13 cellular contexts compared by ENCODE assay signal in genomic region chr17:57032343-57032742, GRCh38. TPM values are rescaled to one million over a fixed set of nuclear protein-coding genes. Genes with fewer than 3 reads are reported as not detected.
DNase-seq lines count a peak whose midpoint lies in the region; ATAC-seq and TF ChIP-seq lines count a peak whose summit lies in the region.
"Had no signal": no experiment of that assay in that cellular context is flagged by ENCODE, and none has a peak within 500 bp of the region (broad histone marks: within the 10 kb centered on the region; RNA-seq: fewer than 3 reads in every experiment).

No MANE protein-coding gene starts in this region.

- H3K27me3 ChIP-seq in heart left ventricle (peaks cover 0 to 11% (median 0%) of the 10 kb centered on the region in 9 donors), prostate gland (replicated peaks; ENCODE audit: insufficient read depth) (no peaks in the 10 kb centered on the region), right lobe of liver (no peaks in the 10 kb centered on the region)

- H3K36me3 ChIP-seq in heart left ventricle: no peaks in the 10 kb centered on the region
- H3K36me3 ChIP-seq in prostate gland: no peaks in the 10 kb centered on the region
- no peaks in the 10 kb centered on the region for H3K36me3 ChIP-seq in right lobe of liver

- H3K4me1 ChIP-seq in heart left ventricle (peaks cover 0 to 41% (median 13%) of the 10 kb centered on the region in 12 donors), prostate gland (replicated peaks) (peaks cover 27% of the 10 kb centered on the region), right lobe of liver (peaks cover 0 to 20% (median 5%) of the 10 kb centered on the region in 4 donors)

- no peak for TF ChIP-seq CTCF in heart left ventricle (IDR thresholded peaks at IDR 0.05)
- no peak for TF ChIP-seq CTCF in prostate gland (IDR thresholded peaks at IDR 0.05)
- TF ChIP-seq CTCF in right lobe of liver (IDR thresholded peaks at IDR 0.05): no peak

- intact Hi-C loops in heart left ventricle (cut with DNase I): loop anchor here in 3 of 10 donors (2.0 to 5.0 kb wide), 3 partner anchors 52 to 75 kb away; partner anchors contain the start of gene AKAP1 (in 1 of the 3)
- intact Hi-C loops in prostate gland (cut with DNase I): loop anchor here (5.0 kb wide), 1 partner anchor 55 kb away; the partner anchor contains the start of gene AKAP1
- intact Hi-C loops in right lobe of liver (cut with DNase I): no loop called here

- no peak for TF ChIP-seq POLR2A in heart left ventricle (IDR thresholded peaks at IDR 0.05)
- no peak for TF ChIP-seq POLR2A in prostate gland (IDR thresholded peaks at IDR 0.05)
- no peak for TF ChIP-seq POLR2A in right lobe of liver (IDR thresholded peaks at IDR 0.05)

- WGBS in heart left ventricle, 4 donors: 40 to 61% (median 44%) methylated on average over 8 of the region's 8 CpGs
- WGBS in prostate gland: 10% methylated on average over 8 of the region's 8 CpGs
- WGBS in right lobe of liver (ENCODE audit: insufficient coverage, low coverage, low lambda C conversion rate, missing lambda C conversion rate): 84% methylated on average over 8 of the region's 8 CpGs

- DNase-seq in DMS79 (lab: John Stamatoyannopoulos, UW) (peak; percentile 55), NCI-H510A (lab: John Stamatoyannopoulos, UW) (peak; percentile 58), heart left ventricle (peak in 4 of 5 donors; percentile 39 to 68 (median 49)), prostate gland (ENCODE audit: low spot score) (peak; percentile 80), D341Med (ENCODE audit: low spot score) (no peak), right lobe of liver (no peak)
- DNase-seq: activated CD8-positive, alpha-beta memory T cell treated with anti-CD3 and anti-CD28 coated beads, Interleukin-2, amount 50 U/mL, for 48 hours; hippocampal formation; IMR-90; NCI-H226 had no signal

- ATAC-seq in heart left ventricle (peak; percentile 56 to 79 (median 70)), GM19023 (IDR thresholded peaks at IDR 0.05; ENCODE audit: unreplicated experiment) (no peak), HG02938 (IDR thresholded peaks at IDR 0.05; ENCODE audit: unreplicated experiment) (no peak), right lobe of liver (no peak)
- ATAC-seq: HCT116 had no signal

- H3K9me3 ChIP-seq in heart left ventricle (peaks cover 0 to 10% (median 1%) of the 10 kb centered on the region in 12 donors), prostate gland (no peaks in the 10 kb centered on the region), right lobe of liver (no peaks in the 10 kb centered on the region)

- H3K4me3 ChIP-seq in heart left ventricle: no peak overlapping the region
- H3K4me3 ChIP-seq in prostate gland: no peak overlapping the region
- H3K4me3 ChIP-seq in right lobe of liver: no peak overlapping the region

- H3K27ac ChIP-seq in heart left ventricle: peak overlapping the region; percentile 43 to 95 (median 84)
- peak overlapping the region; percentile 79 to 89 for H3K27ac ChIP-seq in prostate gland
- H3K27ac ChIP-seq in right lobe of liver: no peak overlapping the region

RNA-seq across cellular contexts. Expression of gene AKAP1, which starts 52.7 kb away (rescaled TPM):
- total RNA-seq in heart left ventricle: 100 to 1,000 TPM in 8 of 9 donors, 10 to 100 TPM in 1; 77.4 to 240 (median 133) TPM
- 10 to 100 TPM; 55.8 to 63.4 TPM for polyA plus RNA-seq in heart left ventricle
- total RNA-seq in prostate gland: 100 to 1,000 TPM in 1 of 2 donors, 10 to 100 TPM in 1; 61.7 to 124 TPM
- total RNA-seq in right lobe of liver: 10 to 100 TPM; 31.2 to 58.5 (median 43.1) TPM

RNA-seq across cellular contexts. Expression of gene SCPEP1, which starts 54.4 kb away (rescaled TPM):
- total RNA-seq in heart left ventricle (100 to 1,000 TPM in 1 of 9 donors, 10 to 100 TPM in 8; 39.8 to 162 (median 58.0) TPM), prostate gland (100 to 1,000 TPM; 103 to 182 TPM), right lobe of liver (10 to 100 TPM in 5 of 6 experiments, 1 to 10 TPM in 1; 9.2 to 35.4 (median 24.8) TPM)
- 10 to 100 TPM; 31.9 to 99.7 TPM for polyA plus RNA-seq in heart left ventricle

Comparison
In these comparisons a context has a peak if more than half of its experiments do, and no peak if none do; other contexts are left out.
1. DNase-seq: peak in DMS79 (single experiment), NCI-H510A (single experiment), heart left ventricle (4 of 5) and prostate gland (single experiment); none in D341Med (single experiment) and right lobe of liver (0 of 3).
2. ATAC-seq: peak in heart left ventricle (4 of 4); none in GM19023 (single experiment), HG02938 (single experiment) and right lobe of liver (0 of 4).
3. H3K27ac ChIP-seq: peak in heart left ventricle (12 of 12) and prostate gland (2 of 2); none in right lobe of liver (0 of 3).